ENCODE assay signal across 9 cellular contexts in the genomic region with DNA sequence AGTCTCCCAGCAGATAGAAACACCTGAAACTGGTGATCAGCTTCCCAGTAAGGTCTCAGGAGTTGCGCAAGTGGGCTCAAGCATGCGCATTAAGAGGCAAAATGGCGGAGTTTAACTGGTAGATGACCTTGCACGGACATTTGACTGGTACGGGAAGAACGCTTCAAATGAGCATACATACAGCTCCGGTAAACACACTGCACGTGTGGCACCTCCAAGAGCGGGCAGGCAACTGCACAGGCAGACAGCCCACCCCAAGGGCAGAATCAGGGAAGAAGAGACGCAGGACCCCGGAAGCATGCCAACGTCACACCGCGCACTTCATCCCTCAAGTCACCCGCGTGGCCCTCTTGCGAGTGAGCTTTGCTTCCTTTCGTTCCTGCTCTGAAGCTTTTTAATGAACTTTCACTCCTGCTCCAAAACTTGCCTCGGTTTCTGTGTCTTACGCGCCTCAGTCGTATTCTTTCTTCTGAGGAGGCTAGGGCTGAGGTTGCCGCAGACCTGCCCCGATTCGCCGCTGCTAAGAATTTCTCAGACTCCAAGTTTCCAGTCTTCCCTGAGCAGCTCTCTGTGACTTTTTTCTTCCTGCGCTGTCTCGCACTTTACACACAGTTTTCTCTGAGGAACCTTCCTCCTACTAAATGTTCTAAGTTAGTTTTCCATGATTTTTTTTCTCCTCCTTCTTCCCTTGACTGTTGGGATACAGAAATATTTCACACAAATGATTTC.
A peak's percentile ranks its signal among the peaks of the same experiment; 100 is the strongest.
DNase-seq lines count a peak whose midpoint lies in the region; ATAC-seq and TF ChIP-seq lines count a peak whose summit lies in the region.
"Had no signal": no experiment of that assay in that cellular context is flagged by ENCODE, and none has a peak within 500 bp of the region (broad histone marks: within the 10 kb centered on the region; RNA-seq: fewer than 3 reads in every experiment).

No MANE protein-coding gene starts in this region.

- no peaks in the 10 kb centered on the region for H3K9me3 Mint-ChIP-seq in GM23338
- H3K9me3 Mint-ChIP-seq in activated T-helper 1 cell treated with anti-CD3 and anti-CD28 coated beads, Interleukin-12 subunit alpha, Interleukin-12 subunit beta, Interleukin-2, Interleukin-4 antibody, amounts not matched to agents 30 ng/mL and 10 ng/mL and 1 ng/mL, durations not matched to agents 14 hours and 24 hours and 36 hours, result peaks cover 15% of the 10 kb centered on the region
- no peaks in the 10 kb centered on the region for H3K9me3 Mint-ChIP-seq in endothelial cell (ENCODE audit: unreplicated experiment)

- H3K9me3 ChIP-seq in skeletal muscle tissue (ENCODE audit: control insufficient read depth in 3 of 3, low read length in 3 of 3), result peaks cover 0 to 3% (median 0%) of the 10 kb centered on the region in 3 donors
- H3K9me3 ChIP-seq in MM.1S (replicated peaks; ENCODE audit: insufficient read depth, low read length), result no peaks in the 10 kb centered on the region

- no peaks in the 10 kb centered on the region for H3K4me1 ChIP-seq in GM23338 (ENCODE audit: insufficient read depth)
- H3K4me1 ChIP-seq in skeletal muscle tissue (ENCODE audit: control insufficient read depth in 3 of 3, insufficient read depth in 3 of 3, low read length in 3 of 3), result no peaks in the 10 kb centered on the region
- H3K4me1 ChIP-seq in MM.1S (ENCODE audit: low read length), result no peaks in the 10 kb centered on the region

- no peak overlapping the region for H3K4me2 ChIP-seq in GM23338
- H3K4me2 ChIP-seq in MM.1S (ENCODE audit: low read depth, low read length), result no peak overlapping the region

- ATAC-seq in GM23338 (no peak), left cardiac atrium (peak; percentile 27 to 67), HG03521 (IDR thresholded peaks at IDR 0.05; ENCODE audit: unreplicated experiment) (no peak)

- DNase-seq in GM23338 (ENCODE audit: low spot score) (no peak), left cardiac atrium (no peak), NCI-H2107 (lab: John Stamatoyannopoulos, UW) (no peak), endothelial cell (ENCODE audit: low spot score) (no peak), MM.1S (no peak)
- no peak for DNase-seq in activated T-helper 1 cell treated with anti-CD3 and anti-CD28 coated beads, Interleukin-12 subunit alpha, Interleukin-12 subunit beta, Interleukin-2, Interleukin-4 antibody, amounts not matched to agents 30 ng/mL and 10 ng/mL and 1 ng/mL, durations not matched to agents 14 hours and 24 hours and 36 hours (ENCODE audit: low spot score)
- DNase-seq: cerebellar nuclear complex had no signal

- H3K9ac ChIP-seq in skeletal muscle tissue (ENCODE audit: low read depth in 1 of 3, low read length in 3 of 3) (peak overlapping the region in 2 of 3 donors; percentile 19 to 34), MM.1S (ENCODE audit: low read length) (no peak overlapping the region)

- H3K79me2 ChIP-seq in GM23338 (replicated peaks; ENCODE audit: insufficient read depth) (no peaks in the 10 kb centered on the region), MM.1S (ENCODE audit: low read length) (no peaks in the 10 kb centered on the region)

- H3K27ac ChIP-seq in GM23338 (ENCODE audit: low read depth), result no peak overlapping the region
- peak overlapping the region; percentile 8 for H3K27ac ChIP-seq in skeletal muscle tissue (ENCODE audit: low read depth, low read length)
- no peak overlapping the region for H3K27ac ChIP-seq in MM.1S (ENCODE audit: low read length)

- H3K27me3 ChIP-seq in GM23338 (ENCODE audit: insufficient read depth), result no peaks in the 10 kb centered on the region
- no peaks in the 10 kb centered on the region for H3K27me3 ChIP-seq in skeletal muscle tissue (ENCODE audit: control insufficient read depth in 3 of 3, insufficient read depth in 3 of 3, low read length in 3 of 3)
- H3K27me3 ChIP-seq in MM.1S (replicated peaks; ENCODE audit: insufficient read depth, low read length), result no peaks in the 10 kb centered on the region

- no peak overlapping the region for H3K27ac Mint-ChIP-seq in GM23338
- H3K27ac Mint-ChIP-seq in activated T-helper 1 cell treated with anti-CD3 and anti-CD28 coated beads, Interleukin-12 subunit alpha, Interleukin-12 subunit beta, Interleukin-2, Interleukin-4 antibody, amounts not matched to agents 30 ng/mL and 10 ng/mL and 1 ng/mL, durations not matched to agents 14 hours and 24 hours and 36 hours, result peak overlapping the region; percentile 40
- no peak overlapping the region for H3K27ac Mint-ChIP-seq in endothelial cell (ENCODE audit: unreplicated experiment)

- H4K20me1 ChIP-seq in GM23338 (replicated peaks; ENCODE audit: insufficient read depth), result no peaks in the 10 kb centered on the region
- H4K20me1 ChIP-seq in MM.1S (ENCODE audit: insufficient read depth, low read length), result no peaks in the 10 kb centered on the region

- H3K4me3 ChIP-seq in GM23338 (no peak overlapping the region), skeletal muscle tissue (ENCODE audit: low read length in 3 of 3) (peak overlapping the region; percentile 50 to 65 (median 60)), MM.1S (ENCODE audit: low read length) (no peak overlapping the region)

- no peaks in the 10 kb centered on the region for H3F3A ChIP-seq in GM23338 (replicated peaks; ENCODE audit: low read depth)
- H3F3A ChIP-seq in MM.1S (ENCODE audit: insufficient read depth, low read length), result no peaks in the 10 kb centered on the region

- TF ChIP-seq CTCF in GM23338 (conservative IDR thresholded peaks at IDR 0.05; ENCODE audit: low read depth in 2 of 2) (no peak), endothelial cell (IDR thresholded peaks at IDR 0.05; ENCODE audit: unreplicated experiment) (no peak), MM.1S (IDR thresholded peaks at IDR 0.05; ENCODE audit: low read length) (no peak)

- no peaks in the 10 kb centered on the region for H3K36me3 ChIP-seq in GM23338 (ENCODE audit: insufficient read depth)
- no peaks in the 10 kb centered on the region for H3K36me3 ChIP-seq in skeletal muscle tissue (ENCODE audit: control insufficient read depth in 3 of 3, insufficient read depth in 3 of 3, low read length in 3 of 3)
- H3K36me3 ChIP-seq in MM.1S (replicated peaks; ENCODE audit: insufficient read depth, low read length), result no peaks in the 10 kb centered on the region

- intact Hi-C loops in activated T-helper 1 cell treated with anti-CD3 and anti-CD28 coated beads, Interleukin-12 subunit alpha, Interleukin-12 subunit beta, Interleukin-2, Interleukin-4 antibody, amounts not matched to agents 30 ng/mL and 10 ng/mL and 1 ng/mL, durations not matched to agents 14 hours and 24 hours and 36 hours (cut with micrococcal nuclease), result no loop called here
- intact Hi-C loops in left cardiac atrium (cut with DNase I), result no loop called here

- H3K36me3 Mint-ChIP-seq in GM23338 (ENCODE audit: low read depth) (no peaks in the 10 kb centered on the region), endothelial cell (ENCODE audit: low read depth, unreplicated experiment) (no peaks in the 10 kb centered on the region)
- H3K36me3 Mint-ChIP-seq in activated T-helper 1 cell treated with anti-CD3 and anti-CD28 coated beads, Interleukin-12 subunit alpha, Interleukin-12 subunit beta, Interleukin-2, Interleukin-4 antibody, amounts not matched to agents 30 ng/mL and 10 ng/mL and 1 ng/mL, durations not matched to agents 14 hours and 24 hours and 36 hours (ENCODE audit: low read depth), result no peaks in the 10 kb centered on the region

- H3K4me1 Mint-ChIP-seq in GM23338 (peaks cover 2% of the 10 kb centered on the region; the same call in 1 of the 3 replicates), endothelial cell (ENCODE audit: unreplicated experiment) (peaks cover 4% of the 10 kb centered on the region)
- H3K4me1 Mint-ChIP-seq in activated T-helper 1 cell treated with anti-CD3 and anti-CD28 coated beads, Interleukin-12 subunit alpha, Interleukin-12 subunit beta, Interleukin-2, Interleukin-4 antibody, amounts not matched to agents 30 ng/mL and 10 ng/mL and 1 ng/mL, durations not matched to agents 14 hours and 24 hours and 36 hours (ENCODE audit: low read depth), result no peaks in the 10 kb centered on the region

- H3K27me3 Mint-ChIP-seq in GM23338 (ENCODE audit: insufficient read depth, low read depth, poor library complexity) (no peaks in the 10 kb centered on the region), endothelial cell (ENCODE audit: unreplicated experiment) (no peaks in the 10 kb centered on the region)
- no peaks in the 10 kb centered on the region for H3K27me3 Mint-ChIP-seq in activated T-helper 1 cell treated with anti-CD3 and anti-CD28 coated beads, Interleukin-12 subunit alpha, Interleukin-12 subunit beta, Interleukin-2, Interleukin-4 antibody, amounts not matched to agents 30 ng/mL and 10 ng/mL and 1 ng/mL, durations not matched to agents 14 hours and 24 hours and 36 hours (ENCODE audit: insufficient read depth)

- H2AFZ ChIP-seq in GM23338, result peak overlapping the region; percentile 76
- H2AFZ ChIP-seq in MM.1S (ENCODE audit: low read length), result no peak overlapping the region

- H3K9me2 ChIP-seq in GM23338 (ENCODE audit: insufficient read depth), result no peaks in the 10 kb centered on the region
- no peaks in the 10 kb centered on the region for H3K9me2 ChIP-seq in MM.1S (replicated peaks; ENCODE audit: insufficient read depth, low read length)

- H3K4me3 Mint-ChIP-seq in GM23338, result no peak overlapping the region
- H3K4me3 Mint-ChIP-seq in activated T-helper 1 cell treated with anti-CD3 and anti-CD28 coated beads, Interleukin-12 subunit alpha, Interleukin-12 subunit beta, Interleukin-2, Interleukin-4 antibody, amounts not matched to agents 30 ng/mL and 10 ng/mL and 1 ng/mL, durations not matched to agents 14 hours and 24 hours and 36 hours, result peak overlapping the region; percentile 56
- H3K4me3 Mint-ChIP-seq in endothelial cell (ENCODE audit: unreplicated experiment), result no peak overlapping the region

TF ChIP-seq in GM23338, 12 proteins besides CTCF, POLR2A, EP300 and RAD21 (continues in another document):
- TF ChIP-seq CREB1 (CRISPR knock-in tag; IDR thresholded peaks at IDR 0.05; ENCODE audit: low read depth) (no peak), STAT1 (IDR thresholded peaks at IDR 0.05; ENCODE audit: unreplicated experiment) (no peak), NANOG (IDR thresholded peaks at IDR 0.05; ENCODE audit: borderline replicate concordance) (no peak), POLR2AphosphoS5 (IDR thresholded peaks at IDR 0.05; ENCODE audit: low read depth) (no peak), EZH2 (IDR thresholded peaks at IDR 0.05; ENCODE audit: low read depth, unreplicated experiment) (no peak), JUNB (IDR thresholded peaks at IDR 0.05; ENCODE audit: unreplicated experiment) (no peak)

Comparison
In these comparisons a context has a peak if more than half of its experiments do, and no peak if none do; other contexts are left out.
1. ATAC-seq: peak in left cardiac atrium (2 of 2); none in GM23338 (single experiment) and HG03521 (single experiment).
2. H3K4me3 ChIP-seq: peak in skeletal muscle tissue (3 of 3); none in GM23338 (single experiment) and MM.1S (single experiment).